1 cellular context compared by ENCODE assay signal in genomic region chr17:72536788-72537187, GRCh38.
TF ChIP-seq lines count a peak whose summit lies in the region.

No MANE protein-coding gene starts in this region.

TF ChIP-seq in IMR-90, 13 proteins besides CTCF, POLR2A, EP300 and RAD21:
- no peak for TF ChIP-seq RFX5 (IDR thresholded peaks at IDR 0.05; ENCODE audit: low read depth, low read length)
- no peak for TF ChIP-seq CEBPB (IDR thresholded peaks at IDR 0.05; ENCODE audit: low read depth, low read length)
- no peak for TF ChIP-seq NFE2L2 (IDR thresholded peaks at IDR 0.05; ENCODE audit: low read depth, low read length)
